In the genomic region with DNA sequence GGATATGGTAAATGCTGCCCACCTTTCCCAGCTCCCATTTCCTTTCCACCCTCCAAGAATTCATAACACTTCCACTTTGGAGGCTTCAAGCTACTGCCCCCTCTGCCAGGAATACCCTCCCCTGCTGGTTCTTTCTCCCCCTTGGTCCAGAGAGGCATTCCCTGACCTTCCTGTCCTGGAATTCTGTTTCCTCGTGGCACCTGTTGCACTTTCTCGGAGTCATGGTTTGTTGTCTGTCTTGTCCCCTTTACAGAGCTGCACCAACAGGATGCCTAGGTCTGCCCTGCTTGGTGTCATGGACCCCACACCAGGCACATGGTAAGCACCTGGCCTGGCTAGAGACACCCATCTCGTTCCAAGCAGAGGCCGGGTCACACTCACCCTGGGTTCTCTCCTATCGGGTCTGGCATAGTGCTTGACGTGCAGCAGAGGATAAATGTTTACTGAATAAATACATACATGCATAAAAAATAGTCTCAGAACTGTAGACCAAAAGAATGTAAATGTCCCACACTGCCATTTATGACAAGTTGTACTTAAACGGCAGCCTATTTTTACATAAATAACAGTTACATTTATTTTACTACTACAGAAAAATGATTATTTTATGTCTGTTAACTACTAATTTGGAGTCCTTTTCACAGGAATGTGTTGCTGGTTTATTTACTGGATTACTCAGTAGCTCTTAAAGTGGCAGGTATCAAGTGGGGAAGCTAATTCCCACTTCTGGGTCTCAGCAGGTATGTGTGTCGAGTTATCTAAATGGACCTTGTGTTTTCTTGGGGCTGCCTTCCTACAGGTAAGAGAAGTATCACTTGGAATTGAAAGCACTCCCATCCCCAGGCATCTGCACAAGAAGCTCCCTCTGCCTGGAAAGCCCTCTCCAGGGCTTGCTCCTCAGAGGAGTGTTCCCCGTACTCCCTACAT, we compare ENCODE assay signal across 1 cellular context.
TF ChIP-seq lines count a peak whose summit lies in the region.

No MANE protein-coding gene starts in this region.

TF ChIP-seq in IMR-90, 13 proteins besides CTCF, POLR2A, EP300 and RAD21:
- TF ChIP-seq, protein P1, sequence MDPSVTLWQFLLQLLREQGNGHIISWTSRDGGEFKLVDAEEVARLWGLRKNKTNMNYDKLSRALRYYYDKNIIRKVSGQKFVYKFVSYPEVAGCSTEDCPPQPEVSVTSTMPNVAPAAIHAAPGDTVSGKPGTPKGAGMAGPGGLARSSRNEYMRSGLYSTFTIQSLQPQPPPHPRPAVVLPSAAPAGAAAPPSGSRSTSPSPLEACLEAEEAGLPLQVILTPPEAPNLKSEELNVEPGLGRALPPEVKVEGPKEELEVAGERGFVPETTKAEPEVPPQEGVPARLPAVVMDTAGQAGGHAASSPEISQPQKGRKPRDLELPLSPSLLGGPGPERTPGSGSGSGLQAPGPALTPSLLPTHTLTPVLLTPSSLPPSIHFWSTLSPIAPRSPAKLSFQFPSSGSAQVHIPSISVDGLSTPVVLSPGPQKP (IDR thresholded peaks at IDR 0.05; ENCODE audit: borderline replicate concordance, low read depth, low read length) = no peak
- TF ChIP-seq FOS (IDR thresholded peaks at IDR 0.05; ENCODE audit: low read depth, low read length) (no peak), NFE2L2 (IDR thresholded peaks at IDR 0.05; ENCODE audit: low read depth, low read length) (no peak), RFX5 (IDR thresholded peaks at IDR 0.05; ENCODE audit: low read depth, low read length) (no peak), CEBPB (IDR thresholded peaks at IDR 0.05; ENCODE audit: low read depth, low read length) (no peak), BHLHE40 (IDR thresholded peaks at IDR 0.05; ENCODE audit: low read depth, low read length) (no peak), SMC3 (IDR thresholded peaks at IDR 0.05; ENCODE audit: low read depth, low read length) (no peak), CHD1 (IDR thresholded peaks at IDR 0.05; ENCODE audit: low read depth, low read length) (no peak), MXI1 (IDR thresholded peaks at IDR 0.05; ENCODE audit: borderline replicate concordance, low read depth, low read length) (no peak), MAFK (IDR thresholded peaks at IDR 0.05; ENCODE audit: low read depth, low read length) (no peak), RCOR1 (IDR thresholded peaks at IDR 0.05; ENCODE audit: insufficient replicate concordance, low read length) (no peak), MAZ (IDR thresholded peaks at IDR 0.05; ENCODE audit: borderline replicate concordance, low read depth, low read length) (no peak)
- TF ChIP-seq, protein P2, sequence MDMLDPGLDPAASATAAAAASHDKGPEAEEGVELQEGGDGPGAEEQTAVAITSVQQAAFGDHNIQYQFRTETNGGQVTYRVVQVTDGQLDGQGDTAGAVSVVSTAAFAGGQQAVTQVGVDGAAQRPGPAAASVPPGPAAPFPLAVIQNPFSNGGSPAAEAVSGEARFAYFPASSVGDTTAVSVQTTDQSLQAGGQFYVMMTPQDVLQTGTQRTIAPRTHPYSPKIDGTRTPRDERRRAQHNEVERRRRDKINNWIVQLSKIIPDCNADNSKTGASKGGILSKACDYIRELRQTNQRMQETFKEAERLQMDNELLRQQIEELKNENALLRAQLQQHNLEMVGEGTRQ (IDR thresholded peaks at IDR 0.05; ENCODE audit: low read depth, low read length) = no peak
